In the genomic region with DNA sequence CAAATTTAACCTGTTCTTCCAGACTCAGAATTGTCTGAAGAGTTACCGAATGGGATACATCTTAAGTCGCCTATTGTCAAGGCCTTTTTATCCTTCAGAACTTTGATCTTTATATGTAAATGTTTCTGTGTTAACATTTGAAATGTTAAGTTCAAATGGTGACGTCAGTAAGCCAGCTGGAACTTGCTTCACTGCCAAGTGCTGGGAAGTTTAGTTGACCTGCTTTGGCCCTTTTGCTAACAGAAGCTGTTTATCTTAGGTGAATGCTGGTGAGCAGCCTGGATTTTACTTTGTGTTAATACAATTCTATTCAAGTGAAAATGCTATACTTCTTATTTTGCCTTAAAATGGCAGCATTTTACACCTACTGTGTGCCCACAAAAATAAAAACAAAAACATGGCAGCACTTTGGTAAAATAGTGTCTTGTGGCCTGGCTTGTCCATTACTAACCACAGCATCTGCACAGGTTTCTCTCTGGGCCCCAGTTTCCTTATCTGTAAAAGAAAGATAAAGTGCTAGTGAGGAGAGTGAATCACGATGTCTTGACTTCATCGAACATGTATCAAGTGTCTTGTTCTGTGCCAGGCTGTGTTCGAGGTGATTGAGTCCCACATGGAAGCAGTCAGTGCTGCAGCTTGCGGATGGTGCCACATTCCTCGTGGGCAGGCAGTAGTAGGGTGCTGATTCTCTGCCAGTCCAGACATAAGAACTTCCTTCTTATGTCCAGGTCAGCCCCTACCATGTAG, we compare ENCODE assay signal across 9 cellular contexts. TPM values are rescaled to one million over a fixed set of nuclear protein-coding genes. Genes with fewer than 3 reads are reported as not detected.
DNase-seq lines count a peak whose midpoint lies in the region; ATAC-seq and TF ChIP-seq lines count a peak whose summit lies in the region.
"Had no signal": no experiment of that assay in that cellular context is flagged by ENCODE, and none has a peak within 500 bp of the region (broad histone marks: within the 10 kb centered on the region; RNA-seq: fewer than 3 reads in every experiment).

No MANE protein-coding gene starts in this region.

- no peak overlapping the region for H3K9ac ChIP-seq in MM.1S (ENCODE audit: low read length)

- no peaks in the 10 kb centered on the region for H3K9me3 ChIP-seq in MM.1S (replicated peaks; ENCODE audit: insufficient read depth, low read length)

- H3K27ac ChIP-seq in MM.1S (ENCODE audit: low read length), result no peak overlapping the region
- H3K27ac ChIP-seq: HL-60 had no signal

- H3K4me3 ChIP-seq in H7 (ENCODE audit: insufficient read depth, low read depth, low read length) (no peak overlapping the region), WI38 (ENCODE audit: low read depth, low read length) (peak overlapping the region; percentile 86), MM.1S (ENCODE audit: low read length) (no peak overlapping the region)

- H3K27me3 ChIP-seq in H7 (ENCODE audit: control insufficient read depth, insufficient read depth, low read length) (no peaks in the 10 kb centered on the region), MM.1S (replicated peaks; ENCODE audit: insufficient read depth, low read length) (no peaks in the 10 kb centered on the region)

- H2AFZ ChIP-seq in MM.1S (ENCODE audit: low read length), result no peak overlapping the region

- no peaks in the 10 kb centered on the region for H3K9me2 ChIP-seq in MM.1S (replicated peaks; ENCODE audit: insufficient read depth, low read length)

- TF ChIP-seq CTCF in WI38 (IDR thresholded peaks at IDR 0.05; ENCODE audit: low read depth, low read length) (no peak), MM.1S (IDR thresholded peaks at IDR 0.05; ENCODE audit: low read length) (no peak)

- H3K4me2 ChIP-seq in MM.1S (ENCODE audit: low read depth, low read length), result no peak overlapping the region

- no peaks in the 10 kb centered on the region for H3F3A ChIP-seq in MM.1S (ENCODE audit: insufficient read depth, low read length)

- ATAC-seq in HG02642 (IDR thresholded peaks at IDR 0.05; ENCODE audit: poor library complexity, unreplicated experiment), result no peak

- peaks cover 4% of the 10 kb centered on the region; the same call in 1 of the 2 replicates for H4K20me1 ChIP-seq in MM.1S (ENCODE audit: insufficient read depth, low read length)

- 0 out of 2 replicates have a peak, but pooled peaks cover 8% of the 10 kb centered on the region for H3K4me1 ChIP-seq in MM.1S (ENCODE audit: low read length)

- H3K36me3 ChIP-seq in H7 (replicated peaks; ENCODE audit: control insufficient read depth, insufficient read depth, low read length), result no peaks in the 10 kb centered on the region
- H3K36me3 ChIP-seq in MM.1S (replicated peaks; ENCODE audit: insufficient read depth, low read length), result no peaks in the 10 kb centered on the region

- DNase-seq in H7, result peak; percentile 59
- DNase-seq in glomerular visceral epithelial cell (ENCODE audit: extremely low spot score), result peak; percentile 51
- DNase-seq in renal cortical epithelial cell (ENCODE audit: low read depth), result peak; percentile 78
- DNase-seq in anterior cingulate cortex (lab: John Stamatoyannopoulos, UW), result no peak
- no peak for DNase-seq in MM.1S
- no peak for DNase-seq in superior temporal gyrus (ENCODE audit: extremely low spot score)

- peaks cover 68% of the 10 kb centered on the region for H3K79me2 ChIP-seq in MM.1S (ENCODE audit: low read length)

RNA-seq across cellular contexts. Expression of gene NAXD, which starts 2.2 kb away (rescaled TPM):
- 21.0 and 22.8 TPM in 2 replicates for total RNA-seq in H7 (2014; rRNA removed; shearing (Covaris generic))
- 15.6 and 30.5 TPM in 2 replicates for total RNA-seq in renal cortical epithelial cell

RNA-seq across cellular contexts. Expression of gene RAB20, which starts 56.0 kb away (rescaled TPM):
- 12.1 and 20.8 TPM in 2 replicates for total RNA-seq in H7 (2014; rRNA removed; shearing (Covaris generic))
- total RNA-seq in renal cortical epithelial cell, result 13.9 and 17.7 TPM in 2 replicates

Comparison
In these comparisons a context has a peak if more than half of its experiments do, and no peak if none do; other contexts are left out.
1. DNase-seq: peak in H7 (single experiment), glomerular visceral epithelial cell (single experiment) and renal cortical epithelial cell (single experiment); none in anterior cingulate cortex (0 of 58), MM.1S (single experiment) and superior temporal gyrus (single experiment).